ENCODE assay signal across 1 cellular context in the genomic region with DNA sequence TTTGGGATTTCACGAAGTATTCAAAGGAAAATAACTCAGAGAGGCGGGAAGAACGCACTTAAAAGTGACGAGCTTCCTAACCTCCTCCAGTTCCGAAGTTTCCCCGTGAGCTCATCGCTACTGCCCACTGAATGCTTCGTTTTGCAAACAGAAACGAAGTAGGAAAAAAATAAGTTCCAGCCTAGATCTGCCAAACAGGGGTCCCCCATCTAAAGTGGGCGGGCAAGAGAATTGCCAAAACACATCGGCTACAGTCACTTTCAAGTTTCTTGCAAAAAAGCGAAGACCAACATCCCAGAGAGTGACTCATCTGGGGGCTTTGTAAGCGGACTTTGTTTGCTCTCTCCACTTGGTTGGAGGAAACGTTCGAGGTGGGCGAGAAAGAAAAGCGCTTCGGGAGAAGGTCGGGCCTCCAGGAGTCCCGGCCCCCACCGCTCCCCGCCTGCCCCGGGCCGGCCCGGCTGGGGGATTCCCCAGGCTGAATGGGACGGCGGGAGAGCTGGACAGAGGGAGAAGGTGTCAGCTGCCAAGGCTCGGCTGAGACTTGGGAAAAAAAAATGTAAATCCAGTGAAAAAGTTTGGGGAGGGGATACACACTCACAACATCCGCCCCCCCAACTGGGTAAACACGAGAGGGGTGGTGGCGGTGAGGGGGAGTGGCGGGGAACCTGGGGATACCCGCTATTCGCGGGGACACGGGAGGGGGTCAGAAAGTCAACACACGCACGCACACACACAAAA.
A peak's percentile ranks its signal among the peaks of the same experiment; 100 is the strongest.
TF ChIP-seq lines count a peak whose summit lies in the region.

No MANE protein-coding gene starts in this region.

TF ChIP-seq in HepG2, 621 proteins besides CTCF, POLR2A, EP300 and RAD21 (continued from another document and continues in another):
- TF ChIP-seq NFE2L2 (IDR thresholded peaks at IDR 0.05; ENCODE audit: low read length) (no peak), ZNF562 (CRISPR knock-in tag; IDR thresholded peaks at IDR 0.05; ENCODE audit: borderline replicate concordance) (no peak), POLR2AphosphoS5 (IDR thresholded peaks at IDR 0.05; ENCODE audit: low read depth, low read length) (peak; percentile 45; the same call in 1 of the 2 replicates), MBD4 (IDR thresholded peaks at IDR 0.05; ENCODE audit: borderline replicate concordance, low read length) (no peak), ZNF354B (CRISPR knock-in tag; IDR thresholded peaks at IDR 0.05) (no peak), ZNF841 (CRISPR knock-in tag; IDR thresholded peaks at IDR 0.05; ENCODE audit: borderline replicate concordance) (no peak), DNMT3B (CRISPR knock-in tag; conservative IDR thresholded peaks at IDR 0.05) (peak; percentile 96), PHB2 (IDR thresholded peaks at IDR 0.05; ENCODE audit: partially characterized antibody) (no peak), SAP130 (CRISPR knock-in tag; IDR thresholded peaks at IDR 0.05; ENCODE audit: low read depth) (peak; percentile 62), PHF20 (CRISPR knock-in tag; IDR thresholded peaks at IDR 0.05) (no peak), GPN1 (CRISPR knock-in tag; IDR thresholded peaks at IDR 0.05; ENCODE audit: borderline replicate concordance) (no peak), SATB2 (CRISPR knock-in tag; IDR thresholded peaks at IDR 0.05) (no peak), ZNF256 (CRISPR knock-in tag; conservative IDR thresholded peaks at IDR 0.05) (no peak), ZNF333 (CRISPR knock-in tag; IDR thresholded peaks at IDR 0.05; ENCODE audit: borderline replicate concordance) (no peak), ZNF20 (CRISPR knock-in tag; IDR thresholded peaks at IDR 0.05) (0 out of 2 replicates have a peak, but pooled peaks have one; percentile 40), KMT2A (CRISPR knock-in tag; IDR thresholded peaks at IDR 0.05) (no peak; the same call in 1 of the 2 replicates), ZNF296 (CRISPR knock-in tag; conservative IDR thresholded peaks at IDR 0.05) (no peak), MEF2D (CRISPR knock-in tag; IDR thresholded peaks at IDR 0.05) (no peak), HOXA7 (CRISPR knock-in tag; IDR thresholded peaks at IDR 0.05) (no peak), MIXL1 (CRISPR knock-in tag; IDR thresholded peaks at IDR 0.05) (no peak), YEATS4 (CRISPR knock-in tag; IDR thresholded peaks at IDR 0.05; ENCODE audit: borderline replicate concordance) (peak; percentile 17; the same call in 1 of the 2 replicates), NCOR1 (IDR thresholded peaks at IDR 0.05; ENCODE audit: borderline replicate concordance, low read length) (peak; percentile 43; the same call in 1 of the 2 replicates), HOXD1 (CRISPR knock-in tag; IDR thresholded peaks at IDR 0.05) (no peak), MAFG (CRISPR knock-in tag; IDR thresholded peaks at IDR 0.05) (no peak), MAFK (conservative IDR thresholded peaks at IDR 0.05 in 1 of 2, IDR thresholded peaks at IDR 0.05 in 1 of 2; ENCODE audit: low read length in 2 of 2) (no peak), NFIC (IDR thresholded peaks at IDR 0.05; ENCODE audit: low read length) (peak; percentile 47; the same call in 1 of the 2 replicates), RBM39 (IDR thresholded peaks at IDR 0.05; ENCODE audit: low read depth, low read length, poor library complexity, severe bottlenecking) (no peak), MATR3 (CRISPR knock-in tag; IDR thresholded peaks at IDR 0.05) (no peak), ZNF746 (CRISPR knock-in tag; IDR thresholded peaks at IDR 0.05) (peak; percentile 24), ZFX (CRISPR knock-in tag; IDR thresholded peaks at IDR 0.05; ENCODE audit: low read depth) (peak; percentile 44; the same call in 1 of the 2 replicates), CC2D1A (CRISPR knock-in tag; IDR thresholded peaks at IDR 0.05) (no peak), ZFYVE20 (CRISPR knock-in tag; IDR thresholded peaks at IDR 0.05; ENCODE audit: borderline replicate concordance, low read depth) (no peak), ATRX (CRISPR knock-in tag; IDR thresholded peaks at IDR 0.05; ENCODE audit: borderline replicate concordance) (no peak), ZNF44 (CRISPR knock-in tag; IDR thresholded peaks at IDR 0.05) (0 out of 2 replicates have a peak, but pooled peaks have one; percentile 60), ZNF205 (CRISPR knock-in tag; IDR thresholded peaks at IDR 0.05) (no peak), BCL6 (CRISPR knock-in tag; IDR thresholded peaks at IDR 0.05) (no peak), ZNF552 (CRISPR knock-in tag; IDR thresholded peaks at IDR 0.05; ENCODE audit: borderline replicate concordance) (no peak), FOXJ3 (CRISPR knock-in tag; IDR thresholded peaks at IDR 0.05; ENCODE audit: borderline replicate concordance) (peak; percentile 9; the same call in 1 of the 2 replicates)
- TF ChIP-seq, protein P1, sequence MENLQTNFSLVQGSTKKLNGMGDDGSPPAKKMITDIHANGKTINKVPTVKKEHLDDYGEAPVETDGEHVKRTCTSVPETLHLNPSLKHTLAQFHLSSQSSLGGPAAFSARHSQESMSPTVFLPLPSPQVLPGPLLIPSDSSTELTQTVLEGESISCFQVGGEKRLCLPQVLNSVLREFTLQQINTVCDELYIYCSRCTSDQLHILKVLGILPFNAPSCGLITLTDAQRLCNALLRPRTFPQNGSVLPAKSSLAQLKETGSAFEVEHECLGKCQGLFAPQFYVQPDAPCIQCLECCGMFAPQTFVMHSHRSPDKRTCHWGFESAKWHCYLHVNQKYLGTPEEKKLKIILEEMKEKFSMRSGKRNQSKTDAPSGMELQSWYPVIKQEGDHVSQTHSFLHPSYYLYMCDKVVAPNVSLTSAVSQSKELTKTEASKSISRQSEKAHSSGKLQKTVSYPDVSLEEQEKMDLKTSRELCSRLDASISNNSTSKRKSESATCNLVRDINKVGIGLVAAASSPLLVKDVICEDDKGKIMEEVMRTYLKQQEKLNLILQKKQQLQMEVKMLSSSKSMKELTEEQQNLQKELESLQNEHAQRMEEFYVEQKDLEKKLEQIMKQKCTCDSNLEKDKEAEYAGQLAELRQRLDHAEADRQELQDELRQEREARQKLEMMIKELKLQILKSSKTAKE (CRISPR knock-in tag; IDR thresholded peaks at IDR 0.05; ENCODE audit: borderline replicate concordance): no peak
- TF ChIP-seq, protein P2, sequence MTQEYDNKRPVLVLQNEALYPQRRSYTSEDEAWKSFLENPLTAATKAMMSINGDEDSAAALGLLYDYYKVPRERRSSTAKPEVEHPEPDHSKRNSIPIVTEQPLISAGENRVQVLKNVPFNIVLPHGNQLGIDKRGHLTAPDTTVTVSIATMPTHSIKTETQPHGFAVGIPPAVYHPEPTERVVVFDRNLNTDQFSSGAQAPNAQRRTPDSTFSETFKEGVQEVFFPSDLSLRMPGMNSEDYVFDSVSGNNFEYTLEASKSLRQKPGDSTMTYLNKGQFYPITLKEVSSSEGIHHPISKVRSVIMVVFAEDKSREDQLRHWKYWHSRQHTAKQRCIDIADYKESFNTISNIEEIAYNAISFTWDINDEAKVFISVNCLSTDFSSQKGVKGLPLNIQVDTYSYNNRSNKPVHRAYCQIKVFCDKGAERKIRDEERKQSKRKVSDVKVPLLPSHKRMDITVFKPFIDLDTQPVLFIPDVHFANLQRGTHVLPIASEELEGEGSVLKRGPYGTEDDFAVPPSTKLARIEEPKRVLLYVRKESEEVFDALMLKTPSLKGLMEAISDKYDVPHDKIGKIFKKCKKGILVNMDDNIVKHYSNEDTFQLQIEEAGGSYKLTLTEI (CRISPR knock-in tag; conservative IDR thresholded peaks at IDR 0.05): no peak
- TF ChIP-seq, protein P3, sequence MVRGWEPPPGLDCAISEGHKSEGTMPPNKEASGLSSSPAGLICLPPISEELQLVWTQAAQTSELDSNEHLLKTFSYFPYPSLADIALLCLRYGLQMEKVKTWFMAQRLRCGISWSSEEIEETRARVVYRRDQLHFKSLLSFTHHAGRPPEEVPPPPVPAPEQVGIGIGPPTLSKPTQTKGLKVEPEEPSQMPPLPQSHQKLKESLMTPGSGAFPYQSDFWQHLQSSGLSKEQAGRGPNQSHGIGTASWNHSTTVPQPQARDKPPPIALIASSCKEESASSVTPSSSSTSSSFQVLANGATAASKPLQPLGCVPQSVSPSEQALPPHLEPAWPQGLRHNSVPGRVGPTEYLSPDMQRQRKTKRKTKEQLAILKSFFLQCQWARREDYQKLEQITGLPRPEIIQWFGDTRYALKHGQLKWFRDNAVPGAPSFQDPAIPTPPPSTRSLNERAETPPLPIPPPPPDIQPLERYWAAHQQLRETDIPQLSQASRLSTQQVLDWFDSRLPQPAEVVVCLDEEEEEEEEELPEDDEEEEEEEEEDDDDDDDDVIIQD (CRISPR knock-in tag; IDR thresholded peaks at IDR 0.05; ENCODE audit: low read depth): 0 out of 2 replicates have a peak, but pooled peaks have one; percentile 53
- TF ChIP-seq, protein P4, sequence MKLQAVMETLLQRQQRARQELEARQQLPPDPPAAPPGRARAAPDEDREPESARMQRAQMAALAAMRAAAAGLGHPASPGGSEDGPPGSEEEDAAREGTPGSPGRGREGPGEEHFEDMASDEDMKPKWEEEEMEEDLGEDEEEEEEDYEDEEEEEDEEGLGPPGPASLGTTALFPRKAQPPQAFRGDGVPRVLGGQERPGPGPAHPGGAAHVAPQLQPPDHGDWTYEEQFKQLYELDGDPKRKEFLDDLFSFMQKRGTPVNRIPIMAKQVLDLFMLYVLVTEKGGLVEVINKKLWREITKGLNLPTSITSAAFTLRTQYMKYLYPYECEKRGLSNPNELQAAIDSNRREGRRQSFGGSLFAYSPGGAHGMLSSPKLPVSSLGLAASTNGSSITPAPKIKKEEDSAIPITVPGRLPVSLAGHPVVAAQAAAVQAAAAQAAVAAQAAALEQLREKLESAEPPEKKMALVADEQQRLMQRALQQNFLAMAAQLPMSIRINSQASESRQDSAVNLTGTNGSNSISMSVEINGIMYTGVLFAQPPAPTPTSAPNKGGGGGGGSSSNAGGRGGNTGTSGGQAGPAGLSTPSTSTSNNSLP (IDR thresholded peaks at IDR 0.05; ENCODE audit: low read depth, low read length): no peak
- TF ChIP-seq, protein P5, sequence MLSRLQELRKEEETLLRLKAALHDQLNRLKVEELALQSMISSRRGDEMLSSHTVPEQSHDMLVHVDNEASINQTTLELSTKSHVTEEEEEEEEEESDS (CRISPR knock-in tag; IDR thresholded peaks at IDR 0.05; ENCODE audit: borderline replicate concordance): no peak
- TF ChIP-seq, protein P6, sequence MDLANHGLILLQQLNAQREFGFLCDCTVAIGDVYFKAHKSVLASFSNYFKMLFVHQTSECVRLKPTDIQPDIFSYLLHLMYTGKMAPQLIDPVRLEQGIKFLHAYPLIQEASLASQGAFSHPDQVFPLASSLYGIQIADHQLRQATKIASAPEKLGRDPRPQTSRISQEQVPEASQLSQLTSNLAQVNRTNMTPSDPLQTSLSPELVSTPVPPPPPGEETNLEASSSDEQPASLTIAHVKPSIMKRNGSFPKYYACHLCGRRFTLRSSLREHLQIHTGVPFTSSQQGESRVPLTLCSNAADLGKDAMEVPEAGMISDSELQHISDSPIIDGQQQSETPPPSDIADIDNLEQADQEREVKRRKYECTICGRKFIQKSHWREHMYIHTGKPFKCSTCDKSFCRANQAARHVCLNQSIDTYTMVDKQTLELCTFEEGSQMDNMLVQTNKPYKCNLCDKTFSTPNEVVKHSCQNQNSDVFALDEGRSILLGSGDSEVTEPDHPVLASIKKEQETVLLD (CRISPR knock-in tag; IDR thresholded peaks at IDR 0.05; ENCODE audit: low read depth): no peak; the same call in 1 of the 2 replicates
- TF ChIP-seq, protein P7, sequence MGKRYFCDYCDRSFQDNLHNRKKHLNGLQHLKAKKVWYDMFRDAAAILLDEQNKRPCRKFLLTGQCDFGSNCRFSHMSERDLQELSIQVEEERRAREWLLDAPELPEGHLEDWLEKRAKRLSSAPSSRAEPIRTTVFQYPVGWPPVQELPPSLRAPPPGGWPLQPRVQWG (CRISPR knock-in tag; IDR thresholded peaks at IDR 0.05; ENCODE audit: borderline replicate concordance, low read depth): no peak
- TF ChIP-seq, protein P8, sequence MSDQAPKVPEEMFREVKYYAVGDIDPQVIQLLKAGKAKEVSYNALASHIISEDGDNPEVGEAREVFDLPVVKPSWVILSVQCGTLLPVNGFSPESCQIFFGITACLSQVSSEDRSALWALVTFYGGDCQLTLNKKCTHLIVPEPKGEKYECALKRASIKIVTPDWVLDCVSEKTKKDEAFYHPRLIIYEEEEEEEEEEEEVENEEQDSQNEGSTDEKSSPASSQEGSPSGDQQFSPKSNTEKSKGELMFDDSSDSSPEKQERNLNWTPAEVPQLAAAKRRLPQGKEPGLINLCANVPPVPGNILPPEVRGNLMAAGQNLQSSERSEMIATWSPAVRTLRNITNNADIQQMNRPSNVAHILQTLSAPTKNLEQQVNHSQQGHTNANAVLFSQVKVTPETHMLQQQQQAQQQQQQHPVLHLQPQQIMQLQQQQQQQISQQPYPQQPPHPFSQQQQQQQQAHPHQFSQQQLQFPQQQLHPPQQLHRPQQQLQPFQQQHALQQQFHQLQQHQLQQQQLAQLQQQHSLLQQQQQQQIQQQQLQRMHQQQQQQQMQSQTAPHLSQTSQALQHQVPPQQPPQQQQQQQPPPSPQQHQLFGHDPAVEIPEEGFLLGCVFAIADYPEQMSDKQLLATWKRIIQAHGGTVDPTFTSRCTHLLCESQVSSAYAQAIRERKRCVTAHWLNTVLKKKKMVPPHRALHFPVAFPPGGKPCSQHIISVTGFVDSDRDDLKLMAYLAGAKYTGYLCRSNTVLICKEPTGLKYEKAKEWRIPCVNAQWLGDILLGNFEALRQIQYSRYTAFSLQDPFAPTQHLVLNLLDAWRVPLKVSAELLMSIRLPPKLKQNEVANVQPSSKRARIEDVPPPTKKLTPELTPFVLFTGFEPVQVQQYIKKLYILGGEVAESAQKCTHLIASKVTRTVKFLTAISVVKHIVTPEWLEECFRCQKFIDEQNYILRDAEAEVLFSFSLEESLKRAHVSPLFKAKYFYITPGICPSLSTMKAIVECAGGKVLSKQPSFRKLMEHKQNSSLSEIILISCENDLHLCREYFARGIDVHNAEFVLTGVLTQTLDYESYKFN (CRISPR knock-in tag; conservative IDR thresholded peaks at IDR 0.05): peak; percentile 37
- TF ChIP-seq, protein P9, sequence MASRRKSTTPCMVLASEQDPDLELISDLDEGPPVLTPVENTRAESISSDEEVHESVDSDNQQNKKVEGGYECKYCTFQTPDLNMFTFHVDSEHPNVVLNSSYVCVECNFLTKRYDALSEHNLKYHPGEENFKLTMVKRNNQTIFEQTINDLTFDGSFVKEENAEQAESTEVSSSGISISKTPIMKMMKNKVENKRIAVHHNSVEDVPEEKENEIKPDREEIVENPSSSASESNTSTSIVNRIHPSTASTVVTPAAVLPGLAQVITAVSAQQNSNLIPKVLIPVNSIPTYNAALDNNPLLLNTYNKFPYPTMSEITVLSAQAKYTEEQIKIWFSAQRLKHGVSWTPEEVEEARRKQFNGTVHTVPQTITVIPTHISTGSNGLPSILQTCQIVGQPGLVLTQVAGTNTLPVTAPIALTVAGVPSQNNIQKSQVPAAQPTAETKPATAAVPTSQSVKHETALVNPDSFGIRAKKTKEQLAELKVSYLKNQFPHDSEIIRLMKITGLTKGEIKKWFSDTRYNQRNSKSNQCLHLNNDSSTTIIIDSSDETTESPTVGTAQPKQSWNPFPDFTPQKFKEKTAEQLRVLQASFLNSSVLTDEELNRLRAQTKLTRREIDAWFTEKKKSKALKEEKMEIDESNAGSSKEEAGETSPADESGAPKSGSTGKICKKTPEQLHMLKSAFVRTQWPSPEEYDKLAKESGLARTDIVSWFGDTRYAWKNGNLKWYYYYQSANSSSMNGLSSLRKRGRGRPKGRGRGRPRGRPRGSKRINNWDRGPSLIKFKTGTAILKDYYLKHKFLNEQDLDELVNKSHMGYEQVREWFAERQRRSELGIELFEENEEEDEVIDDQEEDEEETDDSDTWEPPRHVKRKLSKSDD (CRISPR knock-in tag; IDR thresholded peaks at IDR 0.05; ENCODE audit: low read depth): no peak
